ENCODE assay signal across 8 cellular contexts in the genomic region with DNA sequence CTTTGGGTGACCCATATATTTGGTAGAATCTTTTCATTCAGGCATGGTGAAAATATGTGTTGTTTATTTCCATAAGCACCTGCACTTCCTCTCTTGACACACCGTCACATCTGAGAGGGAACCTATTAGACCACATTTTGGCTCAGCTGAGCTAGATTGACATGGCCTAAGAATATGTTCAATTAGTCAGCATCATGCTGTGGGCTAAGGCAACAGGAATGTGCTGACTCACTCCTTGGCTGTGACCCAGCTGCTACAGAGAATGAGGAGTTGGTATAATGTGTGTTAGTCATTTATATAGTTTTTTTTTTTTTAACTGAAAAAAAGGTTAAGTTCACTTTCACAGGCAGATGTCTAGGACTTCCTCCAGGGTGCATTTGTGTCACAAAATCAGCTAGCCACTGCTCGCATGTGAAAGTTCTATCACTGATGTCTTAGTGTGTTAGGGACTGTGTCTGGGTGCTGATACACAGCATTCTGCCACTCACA.
DNase-seq lines count a peak whose midpoint lies in the region; ATAC-seq and TF ChIP-seq lines count a peak whose summit lies in the region.

No MANE protein-coding gene starts in this region.

- intact Hi-C loops in PC-9 (cut with micrococcal nuclease; ENCODE audit: unreplicated experiment) = loop anchor here (1.0 to 2.0 kb wide), 4 partner anchors 56 to 217 kb away; a partner anchor contains a TSS

- H3K9me3 ChIP-seq in PC-9 (ENCODE audit: insufficient read depth, low read depth) = peaks cover 9% of the 10 kb centered on the region; the same call in 1 of the 2 replicates

- POLR2A ChIA-PET in PC-9 (lab: Charles Lee; ENCODE audit: unreplicated experiment) = no interaction called here

- H2AFZ ChIP-seq in PC-9 = no peak overlapping the region

- peaks cover 19% of the 10 kb centered on the region for H3K4me1 ChIP-seq in PC-9 (replicated peaks; ENCODE audit: insufficient read depth)

- TF ChIP-seq CTCF in PC-9 (conservative IDR thresholded peaks at IDR 0.05) = peak; percentile 33; the same call in 1 of the 2 replicates

- H3F3A ChIP-seq in PC-9 (ENCODE audit: insufficient read depth, low read depth) = peaks cover 8% of the 10 kb centered on the region

- no peaks in the 10 kb centered on the region for H3K36me3 ChIP-seq in PC-9 (ENCODE audit: low read depth)

- peak overlapping the region; percentile 63 for H3K4me2 ChIP-seq in PC-9

- no peaks in the 10 kb centered on the region for H3K79me2 ChIP-seq in PC-9 (ENCODE audit: low read depth)

- H4K20me1 ChIP-seq in PC-9 (ENCODE audit: insufficient read depth) = no peaks in the 10 kb centered on the region

- BruUV-seq in PC-9 (replicated peaks; lab: Mats Ljungman, UMichigan) = no TSS peak

- no peaks in the 10 kb centered on the region for H3K9me2 ChIP-seq in PC-9 (ENCODE audit: insufficient read depth)

- no peaks in the 10 kb centered on the region for H3K27me3 ChIP-seq in PC-9 (ENCODE audit: insufficient read depth, low read depth)

- ATAC-seq in GM21717 (IDR thresholded peaks at IDR 0.05; ENCODE audit: unreplicated experiment) = peak; percentile 99

- H3K4me3 ChIP-seq in PC-9 = no peak overlapping the region

- CTCF ChIA-PET in PC-9 (lab: Charles Lee) = interaction anchor here (0.7 kb wide), 1 partner anchor 1976 kb away, joined by 3 read pairs; no protein-coding TSS in a partner anchor

- DNase-seq in GM04503 (ENCODE audit: low read depth) (peak; percentile 94), HS-27A (ENCODE audit: low read depth) (peak; percentile 93), PC-9 (peak; percentile 95 to 97), epithelial cell of prostate (ENCODE audit: low read depth, low spot score) (peak; percentile 97), mucosa of gallbladder (ENCODE audit: low spot score) (peak; percentile 91)
- DNase-seq in activated CD8-positive, alpha-beta memory T cell treated with anti-CD3 and anti-CD28 coated beads for 24 hours = no peak
- no peak for DNase-seq in stimulated activated CD4-positive, alpha-beta T cell treated with anti-CD3 and anti-CD28 coated beads, Interleukin-2, amount 100 ng/mL, for 24 hours

- H3K27ac ChIP-seq in PC-9 (peak overlapping the region; percentile 68), epithelial cell of prostate (peak overlapping the region; percentile 52)

Comparison
In these comparisons a context has a peak if more than half of its experiments do, and no peak if none do; other contexts are left out.
1. DNase-seq: peak in GM04503 (single experiment), HS-27A (single experiment), PC-9 (2 of 2), epithelial cell of prostate (single experiment) and mucosa of gallbladder (single experiment); none in activated CD8-positive, alpha-beta memory T cell treated with anti-CD3 and anti-CD28 coated beads for 24 hours (single experiment) and stimulated activated CD4-positive, alpha-beta T cell treated with anti-CD3 and anti-CD28 coated beads, Interleukin-2, amount 100 ng/mL, for 24 hours (0 of 2).